Comparison of ENCODE assay signal across 19 cellular contexts in the genomic region with DNA sequence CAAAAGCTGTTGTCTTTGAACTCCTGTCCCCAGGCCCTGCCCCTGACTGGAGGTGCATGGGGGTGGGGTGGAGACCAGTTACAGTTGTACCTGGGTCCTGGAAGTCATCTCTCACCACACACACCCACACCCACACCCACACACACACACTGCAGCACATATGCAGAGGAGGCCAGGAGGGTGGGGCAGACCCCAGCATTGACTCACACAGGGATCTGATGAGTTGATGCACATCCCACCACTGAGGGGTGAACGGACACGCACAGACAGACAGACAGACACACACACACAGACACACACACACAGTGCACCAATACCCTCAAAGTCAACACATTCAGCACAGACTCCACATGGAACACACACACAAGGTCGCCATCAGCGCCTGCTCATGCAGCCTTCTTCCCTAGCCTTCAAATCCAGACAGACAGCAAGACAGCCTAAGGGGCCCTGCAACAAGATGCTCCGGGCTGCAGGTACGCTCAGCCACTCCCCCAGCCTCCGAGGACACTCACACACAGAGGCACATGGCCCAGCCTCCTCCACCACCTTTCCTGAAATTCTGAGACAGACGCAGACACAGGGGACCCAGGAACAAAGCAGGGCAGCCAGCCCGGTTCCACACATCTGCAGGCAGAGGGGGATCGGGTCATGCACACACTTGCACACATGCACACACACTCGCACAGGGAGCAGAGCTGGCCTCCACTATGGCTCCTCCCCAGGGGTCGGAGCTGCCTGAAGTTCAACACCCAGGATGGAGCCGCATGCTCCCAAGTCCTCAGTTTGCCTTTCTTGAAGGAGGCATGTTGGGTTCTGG. TPM values are rescaled to one million over a fixed set of nuclear protein-coding genes. Genes with fewer than 3 reads are reported as not detected.
DNase-seq lines count a peak whose midpoint lies in the region; ATAC-seq and TF ChIP-seq lines count a peak whose summit lies in the region.
"Had no signal": no experiment of that assay in that cellular context is flagged by ENCODE, and none has a peak within 500 bp of the region (broad histone marks: within the 10 kb centered on the region; RNA-seq: fewer than 3 reads in every experiment).

No MANE protein-coding gene starts in this region.

- peaks cover 15% of the 10 kb centered on the region for H3K4me1 Mint-ChIP-seq in activated naive CD8-positive, alpha-beta T cell (ENCODE audit: low read depth)
- peaks cover 5% of the 10 kb centered on the region for H3K4me1 Mint-ChIP-seq in activated naive CD8-positive, alpha-beta T cell treated with anti-CD3 and anti-CD28 coated beads for 36 hours

- H3K27me3 Mint-ChIP-seq in activated naive CD8-positive, alpha-beta T cell: peaks cover 35% of the 10 kb centered on the region
- peaks cover 68% of the 10 kb centered on the region for H3K27me3 Mint-ChIP-seq in activated naive CD8-positive, alpha-beta T cell treated with anti-CD3 and anti-CD28 coated beads for 36 hours

- no peaks in the 10 kb centered on the region for H3K9me3 ChIP-seq in iPS-20b (ENCODE audit: insufficient read depth, low read depth, low read length)
- H3K9me3 ChIP-seq: BLaER1 treated with 17β-estradiol and CSF1 and Interleukin-3, amounts not matched to agents 10 nM and 100 nM; breast epithelium; thoracic aorta had no signal

- ATAC-seq in HG03442 (IDR thresholded peaks at IDR 0.05; ENCODE audit: unreplicated experiment) (no peak), HG02763 (IDR thresholded peaks at IDR 0.05; ENCODE audit: unreplicated experiment) (no peak)
- ATAC-seq: sciatic nerve had no signal

- peaks cover 43% of the 10 kb centered on the region for H3K27me3 ChIP-seq in iPS-20b (ENCODE audit: insufficient read depth, low read length)

- no peak for TF ChIP-seq CTCF in VCaP (conservative IDR thresholded peaks at IDR 0.05)

- H3K4me1 ChIP-seq in iPS-20b (ENCODE audit: insufficient read depth, low read length): no peaks in the 10 kb centered on the region
- H3K4me1 ChIP-seq: breast epithelium had no signal

- no peak for DNase-seq in activated naive CD8-positive, alpha-beta T cell treated with anti-CD3 and anti-CD28 coated beads for 36 hours
- DNase-seq in stimulated activated CD8-positive, alpha-beta memory T cell treated with anti-CD3 and anti-CD28 coated beads, Interleukin-4, amount 100 ng/mL, for 4 hours (ENCODE audit: low read depth in 2 of 2, low spot score in 1 of 2): peak; percentile 19 to 42
- no peak for DNase-seq in NCI-H1436 treated with DMSO at 0.1 percent for 48 hours (lab: John Stamatoyannopoulos, UW)
- DNase-seq: activated B cell treated with CpG ODN at 0.5 μM for 24 hours; DMS79 treated with DMSO at 0.1 percent for 48 hours; effector CD4-positive, alpha-beta T cell; Karpas-422; mammary epithelial cell; PC-9 had no signal

- no peak overlapping the region for H3K27ac Mint-ChIP-seq in activated naive CD8-positive, alpha-beta T cell
- no peak overlapping the region for H3K27ac Mint-ChIP-seq in activated naive CD8-positive, alpha-beta T cell treated with anti-CD3 and anti-CD28 coated beads for 36 hours
- H3K27ac Mint-ChIP-seq: activated B cell treated with CpG ODN at 0.5 μM for 24 hours had no signal

- no peaks in the 10 kb centered on the region for H3K9me3 Mint-ChIP-seq in activated naive CD8-positive, alpha-beta T cell (ENCODE audit: low read depth)
- H3K9me3 Mint-ChIP-seq in activated naive CD8-positive, alpha-beta T cell treated with anti-CD3 and anti-CD28 coated beads for 36 hours: no peaks in the 10 kb centered on the region
- H3K9me3 Mint-ChIP-seq: activated B cell treated with CpG ODN at 0.5 μM for 24 hours, neural crest cell had no signal

- H3K36me3 ChIP-seq in iPS-20b (ENCODE audit: insufficient read depth, low read depth, low read length): no peaks in the 10 kb centered on the region
- H3K36me3 ChIP-seq: BLaER1 treated with 17β-estradiol and CSF1 and Interleukin-3, amounts not matched to agents 10 nM and 100 nM; breast epithelium; thoracic aorta had no signal

- H3K27ac ChIP-seq in VCaP (peak overlapping the region; percentile 80), iPS-20b (ENCODE audit: low read length) (no peak overlapping the region)
- H3K27ac ChIP-seq: BLaER1 treated with 17β-estradiol and CSF1 and Interleukin-3, amounts not matched to agents 10 nM and 100 nM; breast epithelium; PC-9; thoracic aorta had no signal

- H3K36me3 Mint-ChIP-seq in activated naive CD8-positive, alpha-beta T cell: no peaks in the 10 kb centered on the region
- no peaks in the 10 kb centered on the region for H3K36me3 Mint-ChIP-seq in activated naive CD8-positive, alpha-beta T cell treated with anti-CD3 and anti-CD28 coated beads for 36 hours

- peak overlapping the region; percentile 14 for H3K4me3 Mint-ChIP-seq in activated naive CD8-positive, alpha-beta T cell
- H3K4me3 Mint-ChIP-seq in activated naive CD8-positive, alpha-beta T cell treated with anti-CD3 and anti-CD28 coated beads for 36 hours: no peak overlapping the region
- H3K4me3 Mint-ChIP-seq: activated B cell treated with CpG ODN at 0.5 μM for 24 hours, neural crest cell had no signal

- peak overlapping the region; percentile 62; the same call in 1 of the 2 replicates for H3K4me3 ChIP-seq in iPS-20b (ENCODE audit: low read length)
- H3K4me3 ChIP-seq: BLaER1 treated with 17β-estradiol and CSF1 and Interleukin-3, amounts not matched to agents 10 nM and 100 nM; breast epithelium; PC-9; thoracic aorta had no signal

- H3K9ac ChIP-seq in iPS-20b (ENCODE audit: low read depth, low read length): no peak overlapping the region
- H3K9ac ChIP-seq: BLaER1 treated with 17β-estradiol and CSF1 and Interleukin-3, amounts not matched to agents 10 nM and 100 nM had no signal

RNA-seq across cellular contexts. Expression of a gene that starts 26.5 kb away (rescaled TPM):
- not detected for total RNA-seq in activated naive CD8-positive, alpha-beta T cell treated with anti-CD3 and anti-CD28 coated beads for 36 hours
- total RNA-seq: activated B cell treated with CpG ODN at 0.5 μM for 24 hours had no signal

RNA-seq across cellular contexts. Expression of a gene that starts 45.8 kb away (rescaled TPM):
- total RNA-seq in activated naive CD8-positive, alpha-beta T cell treated with anti-CD3 and anti-CD28 coated beads for 36 hours: not detected
- total RNA-seq: activated B cell treated with CpG ODN at 0.5 μM for 24 hours had no signal

Comparison
In these comparisons a context has a peak if more than half of its experiments do, and no peak if none do; other contexts are left out.
1. DNase-seq: peak in stimulated activated CD8-positive, alpha-beta memory T cell treated with anti-CD3 and anti-CD28 coated beads, Interleukin-4, amount 100 ng/mL, for 4 hours (2 of 2); none in activated naive CD8-positive, alpha-beta T cell treated with anti-CD3 and anti-CD28 coated beads for 36 hours (single experiment) and NCI-H1436 treated with DMSO at 0.1 percent for 48 hours (single experiment).